Comparison of ENCODE assay signal across 1 cellular context in the genomic region with DNA sequence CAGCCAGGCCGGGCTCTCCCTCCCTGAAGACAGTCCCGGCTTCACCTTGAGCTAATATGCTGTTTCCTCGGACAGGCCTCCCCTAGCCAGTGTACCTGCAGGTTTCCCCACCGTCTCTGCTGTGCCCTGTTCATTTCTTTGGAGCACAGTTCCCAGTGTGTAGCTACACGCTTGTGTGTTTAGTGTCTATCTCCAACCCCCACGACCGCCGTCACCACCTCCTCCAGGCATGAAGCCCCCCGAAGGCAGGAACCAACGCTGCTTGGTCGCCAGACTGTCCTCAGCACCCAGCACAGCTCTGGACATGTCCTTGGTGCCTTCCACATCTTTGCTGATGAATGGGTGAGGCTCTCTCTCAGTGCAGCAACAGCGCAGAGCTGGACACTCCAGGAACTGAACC.
TF ChIP-seq lines count a peak whose summit lies in the region.

No MANE protein-coding gene starts in this region.

TF ChIP-seq in GM23338, 12 proteins besides CTCF, POLR2A, EP300 and RAD21 (continued from another document):
- TF ChIP-seq, protein P1, sequence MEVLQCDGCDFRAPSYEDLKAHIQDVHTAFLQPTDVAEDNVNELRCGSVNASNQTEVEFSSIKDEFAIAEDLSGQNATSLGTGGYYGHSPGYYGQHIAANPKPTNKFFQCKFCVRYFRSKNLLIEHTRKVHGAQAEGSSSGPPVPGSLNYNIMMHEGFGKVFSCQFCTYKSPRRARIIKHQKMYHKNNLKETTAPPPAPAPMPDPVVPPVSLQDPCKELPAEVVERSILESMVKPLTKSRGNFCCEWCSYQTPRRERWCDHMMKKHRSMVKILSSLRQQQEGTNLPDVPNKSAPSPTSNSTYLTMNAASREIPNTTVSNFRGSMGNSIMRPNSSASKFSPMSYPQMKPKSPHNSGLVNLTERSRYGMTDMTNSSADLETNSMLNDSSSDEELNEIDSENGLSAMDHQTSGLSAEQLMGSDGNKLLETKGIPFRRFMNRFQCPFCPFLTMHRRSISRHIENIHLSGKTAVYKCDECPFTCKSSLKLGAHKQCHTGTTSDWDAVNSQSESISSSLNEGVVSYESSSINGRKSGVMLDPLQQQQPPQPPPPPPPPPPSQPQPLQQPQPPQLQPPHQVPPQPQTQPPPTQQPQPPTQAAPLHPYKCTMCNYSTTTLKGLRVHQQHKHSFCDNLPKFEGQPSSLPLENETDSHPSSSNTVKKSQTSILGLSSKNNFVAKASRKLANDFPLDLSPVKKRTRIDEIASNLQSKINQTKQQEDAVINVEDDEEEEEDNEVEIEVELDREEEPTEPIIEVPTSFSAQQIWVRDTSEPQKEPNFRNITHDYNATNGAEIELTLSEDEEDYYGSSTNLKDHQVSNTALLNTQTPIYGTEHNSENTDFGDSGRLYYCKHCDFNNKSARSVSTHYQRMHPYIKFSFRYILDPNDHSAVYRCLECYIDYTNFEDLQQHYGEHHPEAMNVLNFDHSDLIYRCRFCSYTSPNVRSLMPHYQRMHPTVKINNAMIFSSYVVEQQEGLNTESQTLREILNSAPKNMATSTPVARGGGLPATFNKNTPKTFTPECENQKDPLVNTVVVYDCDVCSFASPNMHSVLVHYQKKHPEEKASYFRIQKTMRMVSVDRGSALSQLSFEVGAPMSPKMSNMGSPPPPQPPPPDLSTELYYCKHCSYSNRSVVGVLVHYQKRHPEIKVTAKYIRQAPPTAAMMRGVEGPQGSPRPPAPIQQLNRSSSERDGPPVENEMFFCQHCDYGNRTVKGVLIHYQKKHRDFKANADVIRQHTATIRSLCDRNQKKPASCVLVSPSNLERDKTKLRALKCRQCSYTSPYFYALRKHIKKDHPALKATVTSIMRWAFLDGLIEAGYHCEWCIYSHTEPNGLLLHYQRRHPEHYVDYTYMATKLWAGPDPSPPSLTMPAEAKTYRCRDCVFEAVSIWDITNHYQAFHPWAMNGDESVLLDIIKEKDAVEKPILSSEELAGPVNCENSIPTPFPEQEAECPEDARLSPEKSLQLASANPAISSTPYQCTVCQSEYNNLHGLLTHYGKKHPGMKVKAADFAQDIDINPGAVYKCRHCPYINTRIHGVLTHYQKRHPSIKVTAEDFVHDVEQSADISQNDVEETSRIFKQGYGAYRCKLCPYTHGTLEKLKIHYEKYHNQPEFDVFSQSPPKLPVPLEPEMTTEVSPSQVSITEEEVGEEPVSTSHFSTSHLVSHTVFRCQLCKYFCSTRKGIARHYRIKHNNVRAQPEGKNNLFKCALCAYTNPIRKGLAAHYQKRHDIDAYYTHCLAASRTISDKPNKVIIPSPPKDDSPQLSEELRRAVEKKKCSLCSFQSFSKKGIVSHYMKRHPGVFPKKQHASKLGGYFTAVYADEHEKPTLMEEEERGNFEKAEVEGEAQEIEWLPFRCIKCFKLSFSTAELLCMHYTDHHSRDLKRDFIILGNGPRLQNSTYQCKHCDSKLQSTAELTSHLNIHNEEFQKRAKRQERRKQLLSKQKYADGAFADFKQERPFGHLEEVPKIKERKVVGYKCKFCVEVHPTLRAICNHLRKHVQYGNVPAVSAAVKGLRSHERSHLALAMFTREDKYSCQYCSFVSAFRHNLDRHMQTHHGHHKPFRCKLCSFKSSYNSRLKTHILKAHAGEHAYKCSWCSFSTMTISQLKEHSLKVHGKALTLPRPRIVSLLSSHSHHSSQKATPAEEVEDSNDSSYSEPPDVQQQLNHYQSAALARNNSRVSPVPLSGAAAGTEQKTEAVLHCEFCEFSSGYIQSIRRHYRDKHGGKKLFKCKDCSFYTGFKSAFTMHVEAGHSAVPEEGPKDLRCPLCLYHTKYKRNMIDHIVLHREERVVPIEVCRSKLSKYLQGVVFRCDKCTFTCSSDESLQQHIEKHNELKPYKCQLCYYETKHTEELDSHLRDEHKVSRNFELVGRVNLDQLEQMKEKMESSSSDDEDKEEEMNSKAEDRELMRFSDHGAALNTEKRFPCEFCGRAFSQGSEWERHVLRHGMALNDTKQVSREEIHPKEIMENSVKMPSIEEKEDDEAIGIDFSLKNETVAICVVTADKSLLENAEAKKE (CRISPR knock-in tag; IDR thresholded peaks at IDR 0.05): no peak
- no peak for TF ChIP-seq ZNF114 (CRISPR knock-in tag; IDR thresholded peaks at IDR 0.05)
